Comparison of ENCODE assay signal across 18 cellular contexts in genomic region chr13:48631441-48631840, GRCh38. TPM values are rescaled to one million over a fixed set of nuclear protein-coding genes. Genes with fewer than 3 reads are reported as not detected.
DNase-seq lines count a peak whose midpoint lies in the region; ATAC-seq and TF ChIP-seq lines count a peak whose summit lies in the region.
"Had no signal": no experiment of that assay in that cellular context is flagged by ENCODE, and none has a peak within 500 bp of the region (broad histone marks: within the 10 kb centered on the region; RNA-seq: fewer than 3 reads in every experiment).

No MANE protein-coding gene starts in this region.

- no peaks in the 10 kb centered on the region for H3K9me2 ChIP-seq in PC-9 (ENCODE audit: insufficient read depth)

- H3K36me3 Mint-ChIP-seq in chondrocyte (ENCODE audit: low read depth) (no peaks in the 10 kb centered on the region), type B pancreatic cell (no peaks in the 10 kb centered on the region)
- H3K36me3 Mint-ChIP-seq in CD4-positive, alpha-beta T cell (ENCODE audit: low read depth) = peaks cover 2% of the 10 kb centered on the region
- H3K36me3 Mint-ChIP-seq: CD14-positive monocyte had no signal

- H3K79me2 ChIP-seq in PC-9 (ENCODE audit: low read depth) = no peaks in the 10 kb centered on the region

- 69% methylated on average over 1 of the region's 1 CpG for WGBS in right cardiac atrium

- H3K9me3 ChIP-seq in left ventricle myocardium inferior (replicated peaks) = peaks cover 24% of the 10 kb centered on the region
- no peaks in the 10 kb centered on the region for H3K9me3 ChIP-seq in right cardiac atrium (ENCODE audit: control insufficient read depth, low read length)
- peaks cover 8% of the 10 kb centered on the region; the same call in 1 of the 2 replicates for H3K9me3 ChIP-seq in PC-9 (ENCODE audit: insufficient read depth, low read depth)
- H3K9me3 ChIP-seq in CD4-positive, alpha-beta T cell (ENCODE audit: control insufficient read depth, low read length) = peaks cover 17% of the 10 kb centered on the region

- no peak overlapping the region for H3K4me3 ChIP-seq in left ventricle myocardium inferior
- no peak overlapping the region for H3K4me3 ChIP-seq in right cardiac atrium (ENCODE audit: low read length)
- no peak overlapping the region for H3K4me3 ChIP-seq in PC-9
- H3K4me3 ChIP-seq: GM23338, Peyer's patch had no signal

- TF ChIP-seq CTCF in left ventricle myocardium inferior (IDR thresholded peaks at IDR 0.05; ENCODE audit: borderline replicate concordance) (no peak), chondrocyte (IDR thresholded peaks at IDR 0.05) (no peak), type B pancreatic cell (conservative IDR thresholded peaks at IDR 0.05) (no peak), PC-9 (conservative IDR thresholded peaks at IDR 0.05) (no peak)
- no peak for TF ChIP-seq CTCF in CD4-positive, alpha-beta T cell (IDR thresholded peaks at IDR 0.05)

- no peak overlapping the region for H3K4me2 ChIP-seq in PC-9
- H3K4me2 ChIP-seq: GM23338 had no signal

- H3K36me3 ChIP-seq in left ventricle myocardium inferior (no peaks in the 10 kb centered on the region), PC-9 (ENCODE audit: low read depth) (no peaks in the 10 kb centered on the region)
- H3K36me3 ChIP-seq: Peyer's patch had no signal

- H3K4me3 Mint-ChIP-seq in chondrocyte (ENCODE audit: unreplicated experiment) = no peak overlapping the region
- peak overlapping the region; percentile 35 for H3K4me3 Mint-ChIP-seq in type B pancreatic cell
- H3K4me3 Mint-ChIP-seq in CD4-positive, alpha-beta T cell = no peak overlapping the region
- H3K4me3 Mint-ChIP-seq: CD14-positive monocyte, GM23338 had no signal

- H4K20me1 ChIP-seq in PC-9 (ENCODE audit: insufficient read depth) = no peaks in the 10 kb centered on the region

- H3K27ac ChIP-seq in left ventricle myocardium inferior (replicated peaks) (peak overlapping the region; percentile 88), right cardiac atrium (ENCODE audit: low read length) (no peak overlapping the region), PC-9 (no peak overlapping the region)
- H3K27ac ChIP-seq in CD4-positive, alpha-beta T cell (ENCODE audit: low read depth, low read length) = no peak overlapping the region
- H3K27ac ChIP-seq: HL-60, Peyer's patch had no signal

- BruUV-seq in PC-9 (replicated peaks; lab: Mats Ljungman, UMichigan) = no TSS peak

- POLR2A ChIA-PET in PC-9 (lab: Charles Lee; ENCODE audit: unreplicated experiment) = no interaction called here
- POLR2A ChIA-PET in CD4-positive, alpha-beta T cell (lab: Charles Lee) = no interaction called here

- H3K9me3 Mint-ChIP-seq in chondrocyte (ENCODE audit: low read depth) (peaks cover 7% of the 10 kb centered on the region), type B pancreatic cell (peaks cover 9% of the 10 kb centered on the region)
- peaks cover 8% of the 10 kb centered on the region for H3K9me3 Mint-ChIP-seq in CD4-positive, alpha-beta T cell

- H3K4me1 ChIP-seq in left ventricle myocardium inferior (peaks cover 21% of the 10 kb centered on the region), right cardiac atrium (ENCODE audit: control insufficient read depth, insufficient read depth, low read length) (peaks cover 5% of the 10 kb centered on the region), PC-9 (replicated peaks; ENCODE audit: insufficient read depth) (no peaks in the 10 kb centered on the region)
- H3K4me1 ChIP-seq: Peyer's patch had no signal

- DNase-seq in left ventricle myocardium inferior (no peak), right cardiac atrium (no peak), chondrocyte (ENCODE audit: low spot score) (no peak), foreskin melanocyte (peak; percentile 98), type B pancreatic cell (ENCODE audit: extremely low spot score, unreplicated experiment) (no peak), PC-9 (no peak), NCI-H82 (lab: John Stamatoyannopoulos, UW) (no peak)
- no peak for DNase-seq in CD4-positive, alpha-beta T cell
- DNase-seq: KG1, NCI-H1092, NCI-H1694, NCI-H2107, NCI-H226, Peyer's patch, Right ventricle myocardium superior had no signal

- no peaks in the 10 kb centered on the region for H3K27me3 ChIP-seq in left ventricle myocardium inferior (ENCODE audit: low read depth)
- no peaks in the 10 kb centered on the region for H3K27me3 ChIP-seq in right cardiac atrium (ENCODE audit: control insufficient read depth, insufficient read depth)
- H3K27me3 ChIP-seq in PC-9 (ENCODE audit: insufficient read depth, low read depth) = no peaks in the 10 kb centered on the region
- H3K27me3 ChIP-seq in CD4-positive, alpha-beta T cell (ENCODE audit: control insufficient read depth, insufficient read depth, low read length) = no peaks in the 10 kb centered on the region
- H3K27me3 ChIP-seq: Peyer's patch had no signal

- H3K27me3 Mint-ChIP-seq in chondrocyte (ENCODE audit: low read depth) (no peaks in the 10 kb centered on the region), type B pancreatic cell (no peaks in the 10 kb centered on the region)
- no peaks in the 10 kb centered on the region for H3K27me3 Mint-ChIP-seq in CD4-positive, alpha-beta T cell

- ATAC-seq in right cardiac atrium = no peak
- ATAC-seq in CD4-positive, alpha-beta T cell (ENCODE audit: poor library complexity) = no peak
- ATAC-seq: GM23338 had no signal

- intact Hi-C loops in left ventricle myocardium inferior (cut with micrococcal nuclease) (no loop called here), right cardiac atrium (cut with DNase I) (no loop called here), PC-9 (cut with micrococcal nuclease; ENCODE audit: unreplicated experiment) (no loop called here)
- intact Hi-C loops in CD4-positive, alpha-beta T cell (cut with DNase I, micrococcal nuclease) = no loop called here

- CTCF ChIA-PET in PC-9 (lab: Charles Lee) = no interaction called here
- CTCF ChIA-PET in CD4-positive, alpha-beta T cell (lab: Charles Lee) = interaction anchor here (1.3 kb wide), 1 partner anchor 137 kb away, joined by 4 read pairs; no protein-coding TSS in a partner anchor

- H2AFZ ChIP-seq in PC-9 = no peak overlapping the region
- H2AFZ ChIP-seq: GM23338 had no signal

- peak overlapping the region; percentile 3 for H3K27ac Mint-ChIP-seq in chondrocyte (ENCODE audit: unreplicated experiment)
- no peak overlapping the region for H3K27ac Mint-ChIP-seq in type B pancreatic cell
- no peak overlapping the region for H3K27ac Mint-ChIP-seq in CD4-positive, alpha-beta T cell
- H3K27ac Mint-ChIP-seq: GM23338 had no signal

- H3K4me1 Mint-ChIP-seq in chondrocyte (ENCODE audit: low read depth) = peaks cover 9% of the 10 kb centered on the region
- H3K4me1 Mint-ChIP-seq in type B pancreatic cell (ENCODE audit: unreplicated experiment) = peaks cover 12% of the 10 kb centered on the region
- peaks cover 6% of the 10 kb centered on the region for H3K4me1 Mint-ChIP-seq in CD4-positive, alpha-beta T cell (ENCODE audit: low read depth)
- H3K4me1 Mint-ChIP-seq: GM23338 had no signal

- H3F3A ChIP-seq in PC-9 (ENCODE audit: insufficient read depth, low read depth) = no peaks in the 10 kb centered on the region

RNA-seq across cellular contexts. Expression of gene CYSLTR2, which starts 22.3 kb away (rescaled TPM):
- total RNA-seq in left ventricle myocardium inferior = 7.6 TPM
- total RNA-seq in right cardiac atrium = 10 to 100 TPM in 2 of 4 donors, 1 to 10 TPM in 2; 6.8 to 12.6 (median 9.9) TPM
- polyA plus RNA-seq in right cardiac atrium = 7.9 TPM
- total RNA-seq in chondrocyte = not detected in 3 replicates
- total RNA-seq in type B pancreatic cell (ENCODE audit: low replicate concordance) = 4.7 and 6.1 TPM in 2 replicates
- not detected in 2 replicates for total RNA-seq in PC-9 (2021)
- total RNA-seq in CD4-positive, alpha-beta T cell = 1 to 10 TPM; 2.4 to 2.7 TPM
- total RNA-seq: GM23338 had no signal
- polyA plus RNA-seq: GM23338 had no signal
